ENCODE assay signal across 8 cellular contexts in the genomic region with DNA sequence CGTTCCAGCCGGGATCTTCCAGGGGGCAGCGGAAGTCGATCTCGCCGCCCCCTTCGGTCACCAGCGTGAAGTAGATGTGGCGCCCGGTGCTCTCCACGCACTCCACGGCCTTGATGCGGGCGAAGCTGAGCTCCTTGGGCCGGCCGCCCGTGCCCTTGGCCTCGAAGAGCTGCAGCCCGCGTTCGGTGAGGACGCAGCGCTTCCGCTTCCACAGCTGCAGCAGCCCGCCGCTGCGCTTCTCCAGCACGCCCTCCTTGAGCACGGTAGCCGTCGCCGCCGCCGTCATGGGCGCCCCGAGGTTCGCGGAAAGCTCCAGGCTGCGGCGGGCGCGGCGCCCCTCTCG. TPM values are rescaled to one million over a fixed set of nuclear protein-coding genes. Genes with fewer than 3 reads are reported as not detected.
DNase-seq lines count a peak whose midpoint lies in the region; ATAC-seq and TF ChIP-seq lines count a peak whose summit lies in the region.

No MANE protein-coding gene starts in this region.

- H2AK5ac ChIP-seq in H9 (ENCODE audit: insufficient read length, low read length) = no peak overlapping the region

- no peak overlapping the region for H4K91ac ChIP-seq in H9 (ENCODE audit: insufficient read length, low read depth, low read length)

- H3K27ac ChIP-seq in H9 (ENCODE audit: insufficient read length, low read depth, low read length) (no peak overlapping the region), cingulate gyrus (ENCODE audit: low read depth, low read length) (peak overlapping the region; percentile 96), upper lobe of right lung (peak overlapping the region; percentile 94)

- H3K9me3 ChIP-seq in H9 (ENCODE audit: control insufficient read depth, low read depth, low read length) (no peaks in the 10 kb centered on the region), upper lobe of right lung (no peaks in the 10 kb centered on the region)

- peak overlapping the region; percentile 56 for H3K4me3 ChIP-seq in lower leg skin (ENCODE audit: low read depth, poor library complexity, severe bottlenecking)
- peak overlapping the region; percentile 74 for H3K4me3 ChIP-seq in upper lobe of right lung

- DNase-seq in DMS53 (lab: John Stamatoyannopoulos, UW) (peak; percentile 57), DMS53 treated with DMSO at 0.1 percent for 48 hours (lab: John Stamatoyannopoulos, UW; ENCODE audit: unreplicated experiment) (no peak), H9 (no peak), NCI-H2171 (lab: John Stamatoyannopoulos, UW) (peak; percentile 59), lower leg skin (ENCODE audit: low spot score in 2 of 2) (no peak), upper lobe of right lung (peak; percentile 73), cerebellar cortex (ENCODE audit: low spot score) (no peak)

- H2BK12ac ChIP-seq in H9 (ENCODE audit: insufficient read length, low read depth, low read length) = no peak overlapping the region

- H3K27me3 Mint-ChIP-seq in H9 (ENCODE audit: low read depth) = peaks cover 35% of the 10 kb centered on the region

- no peak overlapping the region for H2AFZ ChIP-seq in H9 (ENCODE audit: low read length)

- H3K9ac ChIP-seq in H9 (ENCODE audit: extremely low read depth, insufficient read length, low read length) = peak overlapping the region; percentile 36

- H3K36me3 Mint-ChIP-seq in H9 (ENCODE audit: insufficient read depth in 1 of 3, low read depth in 3 of 3) = peaks cover 0 to 26% (median 18%) of the 10 kb centered on the region in 3 experiments; a peak in 5 of 7 replicates

- H3K23ac ChIP-seq in H9 (ENCODE audit: insufficient read length, low read depth, low read length) = no peak overlapping the region

- no peaks in the 10 kb centered on the region for H3K79me1 ChIP-seq in H9 (ENCODE audit: insufficient read depth, low read depth, low read length, poor library complexity, severe bottlenecking)

- no peak overlapping the region for H3K4ac ChIP-seq in H9 (ENCODE audit: low read depth, low read length)

- H3K36me3 ChIP-seq in upper lobe of right lung = peaks cover 17% of the 10 kb centered on the region

- H3K79me2 ChIP-seq in H9 (ENCODE audit: insufficient read depth, low read length) = peaks cover 10% of the 10 kb centered on the region; the same call in 1 of the 2 replicates

- no peak overlapping the region for H4K8ac ChIP-seq in H9 (replicated peaks; ENCODE audit: insufficient read length, low read depth, low read length)

- H3K27ac Mint-ChIP-seq in H9 = peak overlapping the region in 1 of 3 experiments; percentile 76; a peak in 1 of 7 replicates

- H3K4me2 ChIP-seq in H9 (ENCODE audit: insufficient read depth, insufficient read length, low read length) = peak overlapping the region; percentile 97

- no peak overlapping the region for H4K5ac ChIP-seq in H9 (ENCODE audit: insufficient read length, low read depth, low read length)

- no peaks in the 10 kb centered on the region; the same call in 1 of the 2 replicates for H3K4me1 ChIP-seq in H9 (ENCODE audit: insufficient read depth, low read length)
- H3K4me1 ChIP-seq in upper lobe of right lung = peaks cover 23% of the 10 kb centered on the region

- no peak for TF ChIP-seq POLR2A in lower leg skin (IDR thresholded peaks at IDR 0.05)

- H3K18ac ChIP-seq in H9 (ENCODE audit: insufficient read length, low read depth, low read length) = no peak overlapping the region

- H3K27me3 ChIP-seq in H9 (ENCODE audit: insufficient read depth, low read length) = peaks cover 2% of the 10 kb centered on the region; the same call in 1 of the 2 replicates
- no peaks in the 10 kb centered on the region for H3K27me3 ChIP-seq in upper lobe of right lung

- peak overlapping the region; percentile 74 to 85 for H3K4me3 Mint-ChIP-seq in H9

- H2BK120ac ChIP-seq in H9 (ENCODE audit: low read depth, low read length, poor library complexity, severe bottlenecking) = no peak overlapping the region

- H3K9me3 Mint-ChIP-seq in H9 = no peaks in the 10 kb centered on the region

- intact Hi-C loops in lower leg skin (cut with DNase I; ENCODE audit: low total_unique reads) (no loop called here), upper lobe of right lung (cut with DNase I) (no loop called here)

- H4K20me1 ChIP-seq in H9 (ENCODE audit: control insufficient read depth, insufficient read depth, insufficient read length) = no peaks in the 10 kb centered on the region

- TF ChIP-seq CTCF in H9 (conservative IDR thresholded peaks at IDR 0.05) = no peak
- TF ChIP-seq CTCF in lower leg skin (IDR thresholded peaks at IDR 0.05) = no peak
- TF ChIP-seq CTCF in upper lobe of right lung (IDR thresholded peaks at IDR 0.05) = no peak

- no peak overlapping the region for H2BK5ac ChIP-seq in H9 (ENCODE audit: insufficient read length, low read length)

- no peak overlapping the region for H3K56ac ChIP-seq in H9 (ENCODE audit: insufficient read length, low read depth, low read length)

- WGBS in H9 (ENCODE audit: extremely low coverage, insufficient read length, low lambda C conversion rate) = no CpG with 5 or more reads among the region's 44 CpGs
- 0% methylated on average over 14 to 24 of the region's 44 CpGs for WGBS in lower leg skin, 2 donors

- H2BK15ac ChIP-seq in H9 (ENCODE audit: low read depth, low read length) = no peak overlapping the region

- H2BK20ac ChIP-seq in H9 (ENCODE audit: low read depth, low read length, poor library complexity, severe bottlenecking) = no peak overlapping the region

- peak overlapping the region; percentile 81; the same call in 1 of the 2 replicates for H3K14ac ChIP-seq in H9 (ENCODE audit: insufficient read depth, low read length)

- ATAC-seq in upper lobe of right lung = peak; percentile 32

- H3K4me1 Mint-ChIP-seq in H9 = peaks cover 22 to 24% of the 10 kb centered on the region in 2 experiments

- H3K23me2 ChIP-seq in H9 (ENCODE audit: insufficient read length, low read depth, low read length, poor library complexity, severe bottlenecking) = peaks cover 19% of the 10 kb centered on the region

- no peak overlapping the region for H3T11ph ChIP-seq in H9 (ENCODE audit: low read length)

RNA-seq across cellular contexts. Expression of gene PHLDA3, which starts 0.5 kb away (rescaled TPM):
- total RNA-seq in H9 (2021) (53.9 and 55.0 TPM in 2 replicates), lower leg skin (100 to 1,000 TPM in 1 of 4 donors, 10 to 100 TPM in 3; 63.0 to 110 (median 72.1) TPM), upper lobe of right lung (90.0 TPM)

RNA-seq across cellular contexts. Expression of gene CSRP1, which starts 38.5 kb away (rescaled TPM):
- total RNA-seq in H9 (2021) (0.44 TPM in 2 replicates), lower leg skin (100 to 1,000 TPM; 310 to 627 (median 401) TPM), upper lobe of right lung (280 TPM)

RNA-seq across cellular contexts. Expression of gene TNNI1, which starts 46.9 kb away (rescaled TPM):
- total RNA-seq in H9 (2021) = 0.29 TPM in 1 of 2 replicates, not detected in the other
- total RNA-seq in lower leg skin = not detected
- total RNA-seq in upper lobe of right lung = 0.49 TPM

Comparison
In these comparisons a context has a peak if more than half of its experiments do, and no peak if none do; other contexts are left out.
1. DNase-seq: peak in DMS53 (single experiment), NCI-H2171 (single experiment) and upper lobe of right lung (single experiment); none in DMS53 treated with DMSO at 0.1 percent for 48 hours (single experiment), H9 (single experiment), lower leg skin (0 of 2) and cerebellar cortex (single experiment).
2. RNA of gene CSRP1, which starts 38.5 kb away (total RNA-seq): 310 to 627 TPM in lower leg skin and 280 TPM in upper lobe of right lung (single experiment); 0.44 TPM in H9; every median in the first group is over 100 times any median in the second.